ENCODE assay signal across 1 cellular context in genomic region chr12:14257734-14258467, GRCh38.
TF ChIP-seq lines count a peak whose summit lies in the region.

No MANE protein-coding gene starts in this region.

TF ChIP-seq in H1, 55 proteins besides CTCF, POLR2A, EP300 and RAD21 (continued from another document):
- TF ChIP-seq USF2 (IDR thresholded peaks at IDR 0.05; ENCODE audit: low read length): no peak
- TF ChIP-seq KDM1A (IDR thresholded peaks at IDR 0.05; ENCODE audit: borderline replicate concordance, low read length): peak; percentile 91; the same call in 1 of the 2 replicates
- TF ChIP-seq CTBP2 (IDR thresholded peaks at IDR 0.05; ENCODE audit: borderline replicate concordance, insufficient read depth, insufficient read length, low read length): no peak
- no peak for TF ChIP-seq SIRT6 (IDR thresholded peaks at IDR 0.05; ENCODE audit: low read length)
- TF ChIP-seq TAF7 (optimal IDR thresholded peaks at IDR 0.05; ENCODE audit: borderline replicate concordance, low read depth, low read length): peak; percentile 97
- no peak for TF ChIP-seq CHD1 (IDR thresholded peaks at IDR 0.05; ENCODE audit: low read depth, low read length)
- no peak for TF ChIP-seq GABPA (IDR thresholded peaks at IDR 0.05; ENCODE audit: borderline replicate concordance, insufficient read depth, low read length)
- TF ChIP-seq SIN3A (conservative IDR thresholded peaks at IDR 0.05 in 1 of 2, IDR thresholded peaks at IDR 0.05 in 1 of 2; ENCODE audit: low read depth in 1 of 2, low read length in 2 of 2): no peak
- peak; percentile 92; the same call in 1 of the 2 replicates for TF ChIP-seq SP4 (IDR thresholded peaks at IDR 0.05; ENCODE audit: low read length)
- TF ChIP-seq RXRA (IDR thresholded peaks at IDR 0.05; ENCODE audit: insufficient read depth, low read depth, low read length): 0 out of 2 replicates have a peak, but pooled peaks have one; percentile 9
- peak; percentile 98 for TF ChIP-seq ATF2 (IDR thresholded peaks at IDR 0.05; ENCODE audit: low read length)
- TF ChIP-seq TCF12 (IDR thresholded peaks at IDR 0.05; ENCODE audit: low read depth, low read length): peak; percentile 68
- TF ChIP-seq BRCA1 (IDR thresholded peaks at IDR 0.05; ENCODE audit: low read depth, low read length): no peak
- TF ChIP-seq ATF3 (IDR thresholded peaks at IDR 0.05; ENCODE audit: insufficient read depth, low read depth, low read length): no peak
- TF ChIP-seq CHD2 (IDR thresholded peaks at IDR 0.05; ENCODE audit: low read length): peak; percentile 60; the same call in 1 of the 2 replicates
- TF ChIP-seq CHD7 (IDR thresholded peaks at IDR 0.05; ENCODE audit: insufficient replicate concordance, low read length): peak; percentile 71
- peak; percentile 95 for TF ChIP-seq EGR1 (IDR thresholded peaks at IDR 0.05; ENCODE audit: borderline replicate concordance, low read depth, low read length)
- peak; percentile 99 for TF ChIP-seq ASH2L (IDR thresholded peaks at IDR 0.05; ENCODE audit: low read length)
- peak; percentile 52 for TF ChIP-seq SIX5 (IDR thresholded peaks at IDR 0.05; ENCODE audit: low read depth, low read length)
- TF ChIP-seq TEAD4 (IDR thresholded peaks at IDR 0.05; ENCODE audit: low read depth, low read length): peak; percentile 41; the same call in 1 of the 2 replicates
- TF ChIP-seq POU5F1 (IDR thresholded peaks at IDR 0.05; ENCODE audit: low read depth, low read length): 0 out of 2 replicates have a peak, but pooled peaks have one; percentile 37
- no peak for TF ChIP-seq ZNF274 (IDR thresholded peaks at IDR 0.05; ENCODE audit: borderline replicate concordance, extremely low read depth, low read length)
- TF ChIP-seq SP2 (IDR thresholded peaks at IDR 0.05; ENCODE audit: low read length): no peak
- TF ChIP-seq PHF8 (conservative IDR thresholded peaks at IDR 0.05; ENCODE audit: low read depth, low read length): no peak
- TF ChIP-seq JUN (IDR thresholded peaks at IDR 0.05; ENCODE audit: low read depth, low read length): peak; percentile 85
- peak; percentile 97 for TF ChIP-seq CEBPB (IDR thresholded peaks at IDR 0.05; ENCODE audit: low read depth, low read length)
- no peak for TF ChIP-seq CBX5 (IDR thresholded peaks at IDR 0.05; ENCODE audit: low read depth, low read length)
- 0 out of 2 replicates have a peak, but pooled peaks have one; percentile 2 for TF ChIP-seq TBP (IDR thresholded peaks at IDR 0.05; ENCODE audit: low read depth, low read length)
- TF ChIP-seq MAFK (IDR thresholded peaks at IDR 0.05; ENCODE audit: low read depth, low read length): no peak
- peak; percentile 92 for TF ChIP-seq BACH1 (IDR thresholded peaks at IDR 0.05; ENCODE audit: low read length)
- no peak for TF ChIP-seq SAP30 (IDR thresholded peaks at IDR 0.05; ENCODE audit: insufficient read depth, insufficient replicate concordance, low read length)
- TF ChIP-seq SUZ12 (IDR thresholded peaks at IDR 0.05; ENCODE audit: low read length): no peak
- TF ChIP-seq NANOG (IDR thresholded peaks at IDR 0.05; ENCODE audit: insufficient read depth, low read depth, low read length, poor library complexity, severe bottlenecking): no peak
- no peak for TF ChIP-seq HDAC6 (IDR thresholded peaks at IDR 0.05; ENCODE audit: low read depth, low read length)
- TF ChIP-seq NRF1 (IDR thresholded peaks at IDR 0.05; ENCODE audit: low read depth, low read length): no peak
- no peak for TF ChIP-seq KDM5A (IDR thresholded peaks at IDR 0.05; ENCODE audit: low read length)
- TF ChIP-seq GTF2F1 (IDR thresholded peaks at IDR 0.05; ENCODE audit: borderline replicate concordance, low read depth, low read length): no peak
- peak; percentile 86 for TF ChIP-seq RFX5 (IDR thresholded peaks at IDR 0.05; ENCODE audit: borderline replicate concordance, low read depth, low read length)
- TF ChIP-seq RBBP5 (IDR thresholded peaks at IDR 0.05; ENCODE audit: borderline replicate concordance, low read depth, low read length): peak; percentile 92
- peak; percentile 78 for TF ChIP-seq MAX (IDR thresholded peaks at IDR 0.05)
- peak; percentile 46; the same call in 1 of the 2 replicates for TF ChIP-seq CREB1 (IDR thresholded peaks at IDR 0.05)
- peak in 1 of 2 experiments; percentile 2 for TF ChIP-seq BCL11A (IDR thresholded peaks at IDR 0.05; ENCODE audit: low read depth in 2 of 2, low read length in 2 of 2)
- TF ChIP-seq TAF1 (IDR thresholded peaks at IDR 0.05; ENCODE audit: low read depth, low read length): peak; percentile 58
- TF ChIP-seq KDM4A (IDR thresholded peaks at IDR 0.05; ENCODE audit: low read depth, low read length, severe bottlenecking): peak; percentile 39
- TF ChIP-seq YY1 (IDR thresholded peaks at IDR 0.05; ENCODE audit: low read depth, low read length): peak; percentile 83
